ENCODE assay signal across 8 cellular contexts in the genomic region with DNA sequence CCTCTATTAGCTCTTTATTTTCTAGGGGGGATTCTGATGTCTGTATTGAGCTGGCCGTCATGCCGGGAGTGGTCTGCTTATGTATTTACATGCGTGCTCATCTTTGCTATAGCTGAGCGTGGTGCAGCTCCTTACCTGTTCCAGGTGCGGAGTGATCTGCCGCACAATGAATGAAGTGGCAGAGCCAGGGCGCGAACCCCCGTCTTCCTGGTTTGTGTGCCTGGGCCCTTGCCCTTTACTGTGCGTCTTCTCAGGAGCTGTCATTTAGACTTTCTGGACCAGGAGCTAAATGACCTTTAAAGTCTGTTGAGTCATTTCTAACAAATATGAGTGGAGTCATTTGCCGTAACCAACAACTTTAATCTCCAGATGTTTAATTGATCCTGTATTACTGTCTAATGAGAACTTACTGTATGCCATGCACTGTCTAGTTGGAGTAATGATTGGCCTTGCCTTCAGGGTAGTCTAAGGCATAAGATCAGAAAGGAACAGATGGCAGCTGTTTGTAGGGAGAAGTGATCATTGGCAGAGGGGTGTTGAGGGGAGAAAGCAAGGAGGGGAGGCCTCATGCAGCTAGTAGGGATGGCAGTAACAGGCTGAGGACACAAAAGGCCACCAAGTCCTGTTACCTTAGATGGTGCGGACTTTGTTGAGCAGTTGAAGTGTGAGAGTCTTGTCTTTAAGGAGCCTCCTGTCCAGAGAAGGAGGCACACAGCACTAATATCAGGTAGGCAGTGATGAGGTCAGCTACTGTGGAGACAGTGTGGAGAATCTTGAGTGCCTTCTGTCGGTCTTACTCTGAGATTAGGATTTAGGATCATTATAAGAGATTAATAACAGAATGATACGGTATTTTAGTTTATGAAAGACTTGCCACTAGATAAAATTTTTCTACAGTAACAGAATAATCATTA. TPM values are rescaled to one million over a fixed set of nuclear protein-coding genes. Genes with fewer than 3 reads are reported as not detected.
DNase-seq lines count a peak whose midpoint lies in the region; ATAC-seq and TF ChIP-seq lines count a peak whose summit lies in the region.

No MANE protein-coding gene starts in this region.

- H3K9me2 ChIP-seq in MM.1S (replicated peaks; ENCODE audit: insufficient read depth, low read length) = no peaks in the 10 kb centered on the region

- no peak overlapping the region for H3K27ac Mint-ChIP-seq in activated CD4-positive, alpha-beta T cell treated with anti-CD3 and anti-CD28 coated beads for 36 hours
- no peak overlapping the region for H3K27ac Mint-ChIP-seq in stimulated activated effector memory CD8-positive, alpha-beta T cell treated with anti-CD3 and anti-CD28 coated beads, Interleukin-12 subunit alpha, Interleukin-12 subunit beta, amount 100 ng/mL, for 72 hours

- no peak for TF ChIP-seq CTCF in body of pancreas (IDR thresholded peaks at IDR 0.05)
- no peak for TF ChIP-seq CTCF in MM.1S (IDR thresholded peaks at IDR 0.05; ENCODE audit: low read length)

- H3K27me3 Mint-ChIP-seq in activated CD4-positive, alpha-beta T cell treated with anti-CD3 and anti-CD28 coated beads for 36 hours = no peaks in the 10 kb centered on the region

- H2AFZ ChIP-seq in MM.1S (ENCODE audit: low read length) = no peak overlapping the region

- no peak overlapping the region for H3K4me3 ChIP-seq in body of pancreas
- H3K4me3 ChIP-seq in MM.1S (ENCODE audit: low read length) = no peak overlapping the region

- no peak overlapping the region for H3K9ac ChIP-seq in MM.1S (ENCODE audit: low read length)

- H3K27ac ChIP-seq in epithelial cell of prostate (peak overlapping the region; percentile 68), body of pancreas (no peak overlapping the region), MM.1S (ENCODE audit: low read length) (no peak overlapping the region)

- H3K9me3 ChIP-seq in body of pancreas (no peaks in the 10 kb centered on the region), MM.1S (replicated peaks; ENCODE audit: insufficient read depth, low read length) (no peaks in the 10 kb centered on the region)

- H3K4me1 ChIP-seq in body of pancreas (peaks cover 14% of the 10 kb centered on the region), MM.1S (ENCODE audit: low read length) (peaks cover 15% of the 10 kb centered on the region)

- H3K36me3 ChIP-seq in body of pancreas (replicated peaks in 1 of 2; ENCODE audit: insufficient read depth in 1 of 2, low read depth in 2 of 2) (no peaks in the 10 kb centered on the region), MM.1S (replicated peaks; ENCODE audit: insufficient read depth, low read length) (no peaks in the 10 kb centered on the region)

- no peak overlapping the region; the same call in 1 of the 2 replicates for H3K4me2 ChIP-seq in MM.1S (ENCODE audit: low read depth, low read length)

- H3K4me1 Mint-ChIP-seq in activated CD4-positive, alpha-beta T cell treated with anti-CD3 and anti-CD28 coated beads for 36 hours = peaks cover 78% of the 10 kb centered on the region
- peaks cover 81% of the 10 kb centered on the region for H3K4me1 Mint-ChIP-seq in stimulated activated effector memory CD8-positive, alpha-beta T cell treated with anti-CD3 and anti-CD28 coated beads, Interleukin-12 subunit alpha, Interleukin-12 subunit beta, amount 100 ng/mL, for 72 hours

- POLR2A ChIA-PET in activated CD4-positive, alpha-beta T cell treated with anti-CD3 and anti-CD28 coated beads for 36 hours (lab: Charles Lee) = interaction anchor here (0.6 to 0.9 kb wide), 2 partner anchors 89 to 155 kb away, joined by 3 read pairs; no protein-coding TSS in a partner anchor

- no peaks in the 10 kb centered on the region for H3K9me3 Mint-ChIP-seq in activated CD4-positive, alpha-beta T cell treated with anti-CD3 and anti-CD28 coated beads for 36 hours (ENCODE audit: low read depth)
- H3K9me3 Mint-ChIP-seq in stimulated activated effector memory CD8-positive, alpha-beta T cell treated with anti-CD3 and anti-CD28 coated beads, Interleukin-12 subunit alpha, Interleukin-12 subunit beta, amount 100 ng/mL, for 72 hours = no peaks in the 10 kb centered on the region

- no peak for TF ChIP-seq POLR2A in body of pancreas (IDR thresholded peaks at IDR 0.05)

- H3K4me3 Mint-ChIP-seq in activated CD4-positive, alpha-beta T cell treated with anti-CD3 and anti-CD28 coated beads for 36 hours = no peak overlapping the region
- H3K4me3 Mint-ChIP-seq in stimulated activated effector memory CD8-positive, alpha-beta T cell treated with anti-CD3 and anti-CD28 coated beads, Interleukin-12 subunit alpha, Interleukin-12 subunit beta, amount 100 ng/mL, for 72 hours = no peak overlapping the region

- intact Hi-C loops in activated CD4-positive, alpha-beta T cell treated with anti-CD3 and anti-CD28 coated beads for 36 hours (cut with DNase I, micrococcal nuclease) = loop anchor here (1.0 to 5.0 kb wide), 5 partner anchors 172 to 274 kb away; a partner anchor contains a TSS
- intact Hi-C loops in body of pancreas (cut with DNase I) = loop anchor here (5.0 kb wide), 1 partner anchor 194 kb away; no protein-coding TSS in a partner anchor

- H3K27me3 ChIP-seq in body of pancreas (no peaks in the 10 kb centered on the region), MM.1S (replicated peaks; ENCODE audit: insufficient read depth, low read length) (no peaks in the 10 kb centered on the region)

- H4K20me1 ChIP-seq in MM.1S (ENCODE audit: insufficient read depth, low read length) = 0 out of 2 replicates have a peak, but pooled peaks cover 11% of the 10 kb centered on the region

- DNase-seq in activated CD4-positive, alpha-beta T cell treated with anti-CD3 and anti-CD28 coated beads for 36 hours = no peak
- DNase-seq in activated CD4-positive, alpha-beta T cell treated with anti-CD3 and anti-CD28 coated beads for 48 hours = no peak
- DNase-seq in NCI-H82 (lab: John Stamatoyannopoulos, UW) (peak; percentile 77), epithelial cell of prostate (ENCODE audit: low read depth, low spot score) (no peak), body of pancreas (no peak), MM.1S (no peak), NCI-H748 (lab: John Stamatoyannopoulos, UW; ENCODE audit: unreplicated experiment) (no peak)
- no peak for DNase-seq in stimulated activated effector memory CD8-positive, alpha-beta T cell treated with anti-CD3 and anti-CD28 coated beads, Interleukin-12 subunit alpha, Interleukin-12 subunit beta, amount 100 ng/mL, for 72 hours (ENCODE audit: low spot score in 2 of 2)

- CTCF ChIA-PET in activated CD4-positive, alpha-beta T cell treated with anti-CD3 and anti-CD28 coated beads for 36 hours (lab: Charles Lee) = interaction anchor here (0.5 to 5.8 kb wide), 37 partner anchors 9 to 1007 kb away, joined by 3 to 74 read pairs (median 5); a partner anchor contains a TSS

- 85% methylated on average over 14 of the region's 14 CpGs for WGBS in body of pancreas, 2 donors

- peak; percentile 6 for ATAC-seq in activated CD4-positive, alpha-beta T cell treated with anti-CD3 and anti-CD28 coated beads for 36 hours
- peak; percentile 3 for ATAC-seq in stimulated activated effector memory CD8-positive, alpha-beta T cell treated with anti-CD3 and anti-CD28 coated beads, Interleukin-12 subunit alpha, Interleukin-12 subunit beta, amount 100 ng/mL, for 72 hours
- no peak for ATAC-seq in body of pancreas

- H3K36me3 Mint-ChIP-seq in activated CD4-positive, alpha-beta T cell treated with anti-CD3 and anti-CD28 coated beads for 36 hours (ENCODE audit: low read depth) = peaks cover 23% of the 10 kb centered on the region
- peaks cover 35% of the 10 kb centered on the region for H3K36me3 Mint-ChIP-seq in stimulated activated effector memory CD8-positive, alpha-beta T cell treated with anti-CD3 and anti-CD28 coated beads, Interleukin-12 subunit alpha, Interleukin-12 subunit beta, amount 100 ng/mL, for 72 hours

- H3K79me2 ChIP-seq in MM.1S (ENCODE audit: low read length) = peaks cover 23% of the 10 kb centered on the region

- H3F3A ChIP-seq in MM.1S (ENCODE audit: insufficient read depth, low read length) = peaks cover 7% of the 10 kb centered on the region; the same call in 1 of the 2 replicates

RNA-seq across cellular contexts. Expression of a gene that starts 53.9 kb away (rescaled TPM):
- 100 to 1,000 TPM; 117 to 133 TPM for total RNA-seq in activated CD4-positive, alpha-beta T cell treated with anti-CD3 and anti-CD28 coated beads for 36 hours
- total RNA-seq in body of pancreas = 10 to 100 TPM; 24.6 to 32.3 TPM
